19 cellular contexts compared by ENCODE assay signal in the genomic region with DNA sequence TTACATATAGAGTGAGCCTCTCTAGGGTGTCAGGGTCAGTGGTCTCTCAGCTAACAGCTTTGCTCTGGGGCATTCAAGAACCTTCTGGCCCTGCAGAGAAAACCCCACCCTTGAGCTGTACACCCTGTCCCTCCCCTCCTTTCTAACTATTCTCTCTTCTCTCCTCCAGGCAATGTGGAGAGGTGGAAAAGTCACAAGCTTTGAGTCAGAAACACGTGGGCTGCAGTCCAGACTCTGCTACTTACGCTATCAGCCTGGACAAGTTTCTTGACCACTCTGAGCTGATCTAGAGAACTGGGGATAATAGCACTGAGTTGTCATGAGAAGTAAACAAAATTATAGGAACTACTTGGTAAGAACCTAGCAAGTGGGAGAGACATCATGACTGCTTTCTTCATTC. TPM values are rescaled to one million over a fixed set of nuclear protein-coding genes. Genes with fewer than 3 reads are reported as not detected.
A peak's percentile ranks its signal among the peaks of the same experiment; 100 is the strongest.
DNase-seq lines count a peak whose midpoint lies in the region; ATAC-seq, FAIRE-seq and TF ChIP-seq lines count a peak whose summit lies in the region.
"Had no signal": no experiment of that assay in that cellular context is flagged by ENCODE, and none has a peak within 500 bp of the region (broad histone marks: within the 10 kb centered on the region; RNA-seq: fewer than 3 reads in every experiment).

No MANE protein-coding gene starts in this region.

- H2AFZ ChIP-seq in IMR-90 (replicated peaks; ENCODE audit: low read length, poor library complexity): no peak overlapping the region
- H2AFZ ChIP-seq in astrocyte (ENCODE audit: low read depth, low read length): no peak overlapping the region
- H2AFZ ChIP-seq: parathyroid adenoma had no signal

- H3K23ac ChIP-seq in IMR-90 (ENCODE audit: low read depth, low read length): no peak overlapping the region

- in situ Hi-C loops in IMR-90 (cut with MboI; ENCODE audit: low sequenced_read_pairs): no loop called here

- FAIRE-seq in astrocyte (lab: Jason Lieb, UNC): no peak
- FAIRE-seq: TTC549 had no signal

- peaks cover 56% of the 10 kb centered on the region for H3K27me3 Mint-ChIP-seq in astrocyte (ENCODE audit: low read depth, unreplicated experiment)
- peaks cover 19% of the 10 kb centered on the region for H3K27me3 Mint-ChIP-seq in type B pancreatic cell
- peaks cover 14% of the 10 kb centered on the region for H3K27me3 Mint-ChIP-seq in chondrocyte (ENCODE audit: low read depth)
- H3K27me3 Mint-ChIP-seq: activated CD4-positive, alpha-beta T cell treated with anti-CD3 and anti-CD28 coated beads for 36 hours had no signal

- H3K9me3 Mint-ChIP-seq in astrocyte (ENCODE audit: unreplicated experiment) (peaks cover 3% of the 10 kb centered on the region), type B pancreatic cell (no peaks in the 10 kb centered on the region), chondrocyte (ENCODE audit: low read depth) (no peaks in the 10 kb centered on the region)
- H3K9me3 Mint-ChIP-seq: activated naive CD8-positive, alpha-beta T cell treated with anti-CD3 and anti-CD28 coated beads, Interleukin-2, amount 10 ng/mL, durations not matched to agents 7 days and 5 days; activated T-cell treated with anti-CD3 and anti-CD28 coated beads, Interleukin-2, amount 50 U/mL, for 72 hours; natural killer cell treated with Interleukin-12 subunit alpha and Interleukin-12 subunit beta and Interleukin-15 and Interleukin-18, amount 100 ng/mL, for 72 hours had no signal

- H3K9me3 ChIP-seq in IMR-90 (ENCODE audit: control insufficient read depth, insufficient read depth, low read length) (no peaks in the 10 kb centered on the region), astrocyte (ENCODE audit: insufficient read depth, low read depth, low read length) (no peaks in the 10 kb centered on the region)
- H3K9me3 ChIP-seq: body of pancreas, gastroesophageal sphincter had no signal

- H2BK5ac ChIP-seq in IMR-90 (ENCODE audit: low read depth, low read length, poor library complexity, severe bottlenecking): no peak overlapping the region

- DNase-seq in IMR-90 (peak; percentile 58), astrocyte (ENCODE audit: low read depth) (peak; percentile 57), fibroblast of pulmonary artery (ENCODE audit: low read depth) (peak; percentile 41), type B pancreatic cell (ENCODE audit: extremely low spot score, unreplicated experiment) (no peak), chondrocyte (ENCODE audit: low spot score) (no peak), NCI-H82 treated with DMSO at 0.1 percent for 48 hours (lab: John Stamatoyannopoulos, UW; ENCODE audit: unreplicated experiment) (no peak)
- DNase-seq: activated CD4-positive, alpha-beta T cell treated with anti-CD3 and anti-CD28 coated beads for 36 hours; activated naive CD8-positive, alpha-beta T cell treated with anti-CD3 and anti-CD28 coated beads, Interleukin-2, amount 10 ng/mL, durations not matched to agents 7 days and 5 days; activated T-cell treated with anti-CD3 and anti-CD28 coated beads, Interleukin-2, amount 50 U/mL, for 72 hours; body of pancreas; NCI-H1417; NCI-H526 treated with DMSO at 0.1 percent for 48 hours; Right ventricle myocardium superior had no signal

- ATAC-seq in IMR-90 (ENCODE audit: low read depth) (no peak), GM18505 (IDR thresholded peaks at IDR 0.05; ENCODE audit: unreplicated experiment) (no peak)
- ATAC-seq: activated CD4-positive, alpha-beta T cell treated with anti-CD3 and anti-CD28 coated beads for 36 hours; activated T-cell treated with anti-CD3 and anti-CD28 coated beads, Interleukin-2, amount 50 U/mL, for 72 hours; body of pancreas; gastroesophageal sphincter; natural killer cell treated with Interleukin-12 subunit alpha and Interleukin-12 subunit beta and Interleukin-15 and Interleukin-18, amount 100 ng/mL, for 72 hours had no signal

- no peaks in the 10 kb centered on the region for H3K36me3 ChIP-seq in IMR-90 (ENCODE audit: control insufficient read depth, insufficient read depth, low read length)
- H3K36me3 ChIP-seq in astrocyte (ENCODE audit: insufficient read depth, low read length): no peaks in the 10 kb centered on the region
- H3K36me3 ChIP-seq: gastroesophageal sphincter had no signal

- no CpG with 5 or more reads among the region's 2 CpGs for WGBS in IMR-90 (ENCODE audit: extremely low coverage in 2 of 2, insufficient read length in 1 of 2), 2 experiments

- no peak overlapping the region for H3K56ac ChIP-seq in IMR-90 (ENCODE audit: extremely low read depth, insufficient read depth, low read length)

- H4K91ac ChIP-seq in IMR-90 (ENCODE audit: insufficient read depth, low read depth, low read length): no peak overlapping the region

- H3K4ac ChIP-seq in IMR-90 (ENCODE audit: low read depth, low read length): no peak overlapping the region

- no peaks in the 10 kb centered on the region for H4K20me1 ChIP-seq in IMR-90 (ENCODE audit: insufficient read depth, low read length)
- H4K20me1 ChIP-seq in astrocyte (ENCODE audit: insufficient read depth, low read length): no peaks in the 10 kb centered on the region

- H3K4me3 ChIP-seq in IMR-90 (ENCODE audit: insufficient read depth, low read depth, low read length) (no peak overlapping the region), astrocyte (ENCODE audit: insufficient read depth, low read depth, low read length) (no peak overlapping the region), fibroblast of pulmonary artery (replicated peaks; ENCODE audit: low read depth, low read length) (no peak overlapping the region)
- H3K4me3 ChIP-seq: body of pancreas, gastroesophageal sphincter had no signal

- no peak for TF ChIP-seq RAD21 in IMR-90 (IDR thresholded peaks at IDR 0.05; ENCODE audit: low read length)

- H3K27ac Mint-ChIP-seq in astrocyte (ENCODE audit: unreplicated experiment) (no peak overlapping the region), type B pancreatic cell (peak overlapping the region; percentile 68), chondrocyte (ENCODE audit: unreplicated experiment) (no peak overlapping the region)
- H3K27ac Mint-ChIP-seq: activated CD4-positive, alpha-beta T cell treated with anti-CD3 and anti-CD28 coated beads for 36 hours; activated naive CD8-positive, alpha-beta T cell treated with anti-CD3 and anti-CD28 coated beads, Interleukin-2, amount 10 ng/mL, durations not matched to agents 7 days and 5 days; activated T-cell treated with anti-CD3 and anti-CD28 coated beads, Interleukin-2, amount 50 U/mL, for 72 hours; natural killer cell treated with Interleukin-12 subunit alpha and Interleukin-12 subunit beta and Interleukin-15 and Interleukin-18, amount 100 ng/mL, for 72 hours had no signal

- TF ChIP-seq CTCF in IMR-90 (conservative IDR thresholded peaks at IDR 0.05; ENCODE audit: low read depth, low read length) (no peak), astrocyte (IDR thresholded peaks at IDR 0.05; ENCODE audit: insufficient read depth, low read depth, low read length) (no peak), fibroblast of pulmonary artery (IDR thresholded peaks at IDR 0.05; ENCODE audit: low read length, missing control alignments) (no peak), type B pancreatic cell (conservative IDR thresholded peaks at IDR 0.05) (no peak), chondrocyte (IDR thresholded peaks at IDR 0.05) (no peak)

- no peak overlapping the region for H3K14ac ChIP-seq in IMR-90 (replicated peaks; ENCODE audit: low read depth, low read length)

- H3K27ac ChIP-seq in IMR-90 (ENCODE audit: insufficient read depth, low read length) (no peak overlapping the region), astrocyte (ENCODE audit: low read depth, low read length) (no peak overlapping the region)
- H3K27ac ChIP-seq: body of pancreas, gastroesophageal sphincter, parathyroid adenoma had no signal

- no peak overlapping the region for H2AK5ac ChIP-seq in IMR-90 (ENCODE audit: low read depth, low read length)

- no peak overlapping the region for H4K8ac ChIP-seq in IMR-90 (ENCODE audit: low read depth in 2 of 2, low read length in 2 of 2)

- no peaks in the 10 kb centered on the region for H3K9me1 ChIP-seq in IMR-90 (ENCODE audit: insufficient read depth, low read length)

- no peak overlapping the region for H2BK20ac ChIP-seq in IMR-90 (ENCODE audit: low read depth, low read length)

- no peaks in the 10 kb centered on the region for H3K79me1 ChIP-seq in IMR-90 (ENCODE audit: low read depth in 1 of 2, low read length in 2 of 2)

- POLR2A ChIA-PET in IMR-90 (lab: Charles Lee; ENCODE audit: unreplicated experiment): no interaction called here

- H3K4me3 Mint-ChIP-seq in astrocyte (ENCODE audit: unreplicated experiment) (no peak overlapping the region), type B pancreatic cell (no peak overlapping the region), chondrocyte (ENCODE audit: unreplicated experiment) (no peak overlapping the region)
- H3K4me3 Mint-ChIP-seq: activated CD4-positive, alpha-beta T cell treated with anti-CD3 and anti-CD28 coated beads for 36 hours; activated naive CD8-positive, alpha-beta T cell treated with anti-CD3 and anti-CD28 coated beads, Interleukin-2, amount 10 ng/mL, durations not matched to agents 7 days and 5 days; activated T-cell treated with anti-CD3 and anti-CD28 coated beads, Interleukin-2, amount 50 U/mL, for 72 hours; natural killer cell treated with Interleukin-12 subunit alpha and Interleukin-12 subunit beta and Interleukin-15 and Interleukin-18, amount 100 ng/mL, for 72 hours had no signal

- no peaks in the 10 kb centered on the region for H3K4me1 ChIP-seq in IMR-90 (ENCODE audit: control insufficient read depth, insufficient read depth, low read length)
- H3K4me1 ChIP-seq in astrocyte (ENCODE audit: insufficient read depth, low read length): no peaks in the 10 kb centered on the region
- H3K4me1 ChIP-seq: body of pancreas, gastroesophageal sphincter had no signal

- H4K5ac ChIP-seq in IMR-90 (ENCODE audit: low read depth, low read length): no peak overlapping the region

- no peak overlapping the region for H3K18ac ChIP-seq in IMR-90 (ENCODE audit: low read depth, low read length)

- CTCF ChIA-PET in IMR-90 (lab: Yijun Ruan, JAX): interaction anchor here (1.0 kb wide), 1 partner anchor 40 kb away, joined by 4 read pairs; no protein-coding TSS in a partner anchor

- H3K9ac ChIP-seq in IMR-90 (ENCODE audit: low read depth, low read length): no peak overlapping the region
- no peak overlapping the region for H3K9ac ChIP-seq in astrocyte (ENCODE audit: low read length)
- H3K9ac ChIP-seq: parathyroid adenoma had no signal

- TF ChIP-seq POLR2A in IMR-90 (IDR thresholded peaks at IDR 0.05; ENCODE audit: low read depth, low read length): no peak
- TF ChIP-seq POLR2A in GM18505 (IDR thresholded peaks at IDR 0.05; ENCODE audit: borderline replicate concordance, extremely low read depth, insufficient read depth, insufficient read length): no peak

- H3K27me3 ChIP-seq in IMR-90 (ENCODE audit: control insufficient read depth, insufficient read depth, low read length): peaks cover 60% of the 10 kb centered on the region
- H3K27me3 ChIP-seq in astrocyte (ENCODE audit: insufficient read depth, low read length): peaks cover 13% of the 10 kb centered on the region
- H3K27me3 ChIP-seq: body of pancreas had no signal

- H2BK15ac ChIP-seq in IMR-90 (ENCODE audit: low read depth, low read length): no peak overlapping the region

- H3K79me2 ChIP-seq in astrocyte (ENCODE audit: insufficient read depth, low read length): no peaks in the 10 kb centered on the region
- H3K79me2 ChIP-seq: parathyroid adenoma had no signal

- H3K4me2 ChIP-seq in IMR-90 (ENCODE audit: low read depth, low read length) (no peak overlapping the region), astrocyte (ENCODE audit: low read length) (no peak overlapping the region)

- peak overlapping the region; percentile 19 for H2AK9ac ChIP-seq in IMR-90 (replicated peaks; ENCODE audit: low read depth, low read length, poor library complexity)

- peaks cover 2% of the 10 kb centered on the region for H3K36me3 Mint-ChIP-seq in astrocyte (ENCODE audit: low read depth, unreplicated experiment)
- H3K36me3 Mint-ChIP-seq in type B pancreatic cell: no peaks in the 10 kb centered on the region
- H3K36me3 Mint-ChIP-seq in chondrocyte (ENCODE audit: low read depth): no peaks in the 10 kb centered on the region
- H3K36me3 Mint-ChIP-seq: natural killer cell treated with Interleukin-12 subunit alpha and Interleukin-12 subunit beta and Interleukin-15 and Interleukin-18, amount 100 ng/mL, for 72 hours had no signal

- intact Hi-C loops in IMR-90 (cut with micrococcal nuclease): no loop called here

- H2BK120ac ChIP-seq in IMR-90 (ENCODE audit: low read depth, low read length): no peak overlapping the region

- H3K4me1 Mint-ChIP-seq in astrocyte (ENCODE audit: low read depth, unreplicated experiment): peaks cover 3% of the 10 kb centered on the region
- H3K4me1 Mint-ChIP-seq in type B pancreatic cell (ENCODE audit: unreplicated experiment): peaks cover 4% of the 10 kb centered on the region
- peaks cover 6% of the 10 kb centered on the region for H3K4me1 Mint-ChIP-seq in chondrocyte (ENCODE audit: low read depth)

- no TSS peak for BruUV-seq in IMR-90 (replicated peaks; lab: Mats Ljungman, UMichigan)

- dilution Hi-C loops in IMR-90 (cut with HindIII; ENCODE audit: low sequenced_read_pairs, unreplicated experiment): no loop called here

RNA-seq across cellular contexts. Expression of a gene that starts 10.7 kb away (rescaled TPM):
- total RNA-seq in IMR-90 (2012; rRNA removed) (not detected in 2 replicates), astrocyte (0.79 and 0.82 TPM in 2 replicates), type B pancreatic cell (ENCODE audit: low replicate concordance) (12.4 and 37.5 TPM in 2 replicates), chondrocyte (0.22 TPM in 1 of 3 replicates, not detected in the others)
- polyA plus RNA-seq in IMR-90 (2012; rRNA removed): not detected in 2 replicates
- polyA plus RNA-seq in IMR-90 (2012; cell fraction: cytosol; rRNA removed): not detected in 2 replicates
- under 0.01 TPM in 1 of 2 replicates, not detected in the other for polyA plus RNA-seq in IMR-90 (2012; cell fraction: nucleus; rRNA removed; ENCODE audit: low replicate concordance)

RNA-seq across cellular contexts. Expression of a gene that starts 23.8 kb away (rescaled TPM):
- total RNA-seq in IMR-90 (2012; rRNA removed): not detected in 2 replicates
- not detected in 2 replicates for polyA plus RNA-seq in IMR-90 (2012; rRNA removed)
- not detected in 2 replicates for polyA plus RNA-seq in IMR-90 (2012; cell fraction: cytosol; rRNA removed)
- polyA plus RNA-seq in IMR-90 (2012; cell fraction: nucleus; rRNA removed; ENCODE audit: low replicate concordance): 0.09 TPM in 1 of 2 replicates, not detected in the other
- not detected in 2 replicates for total RNA-seq in astrocyte
- total RNA-seq in type B pancreatic cell (ENCODE audit: low replicate concordance): not detected in 2 replicates
- total RNA-seq in chondrocyte: not detected in 3 replicates
- total RNA-seq: body of pancreas, Daoy, gastroesophageal sphincter, Right ventricle myocardium superior had no signal

Comparison
In these comparisons a context has a peak if more than half of its experiments do, and no peak if none do; other contexts are left out.
1. DNase-seq: peak in IMR-90 (single experiment), astrocyte (single experiment) and fibroblast of pulmonary artery (single experiment); none in type B pancreatic cell (single experiment), chondrocyte (single experiment) and NCI-H82 treated with DMSO at 0.1 percent for 48 hours (single experiment).